ENCODE assay signal across 15 cellular contexts in the genomic region with DNA sequence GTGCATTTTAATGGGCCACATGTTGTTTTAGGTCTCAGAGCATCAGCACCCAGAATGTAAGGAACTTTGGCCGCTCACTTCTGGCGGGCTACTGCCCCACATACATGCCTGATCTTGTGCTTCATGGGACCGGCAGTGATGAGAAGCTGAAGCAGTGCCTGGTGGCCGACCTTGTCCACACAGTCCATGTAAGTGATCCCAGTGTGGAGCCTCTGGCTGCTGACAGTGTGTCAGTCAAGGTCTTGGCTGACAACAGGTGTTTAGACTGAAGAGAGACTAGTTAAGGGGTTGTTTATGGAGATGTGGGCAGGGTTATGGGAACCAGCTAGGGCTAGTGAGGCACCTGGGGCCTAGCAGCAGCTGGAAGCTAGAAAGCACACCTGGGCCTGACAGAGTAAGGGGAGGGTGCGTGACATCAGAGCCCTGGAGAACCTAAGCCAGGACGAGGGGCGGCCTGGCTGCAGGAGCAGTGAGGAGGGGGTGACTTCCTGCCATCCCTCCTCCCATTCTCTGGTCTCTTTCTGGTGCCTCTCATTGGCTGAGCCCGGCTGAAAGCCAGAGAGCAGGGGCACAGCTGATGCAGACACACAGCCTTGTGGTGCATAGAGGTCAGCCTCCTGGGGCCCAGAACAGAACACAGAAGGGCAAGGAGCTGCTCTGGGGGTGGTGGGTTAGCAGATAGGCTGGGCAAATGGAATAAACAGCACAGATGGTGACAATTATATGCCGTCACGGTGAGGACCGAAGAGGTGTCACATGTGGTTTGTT.
DNase-seq lines count a peak whose midpoint lies in the region; ATAC-seq lines count a peak whose summit lies in the region.
"Had no signal": no experiment of that assay in that cellular context is flagged by ENCODE, and none has a peak within 500 bp of the region (broad histone marks: within the 10 kb centered on the region; RNA-seq: fewer than 3 reads in every experiment).

No MANE protein-coding gene starts in this region.

- H3K4me3 Mint-ChIP-seq in T-helper 1 cell treated with Interleukin-12 subunit alpha and Interleukin-12 subunit beta and Interleukin-4 antibody, amounts not matched to agents 30 μg/mL and 1 μg/mL, for 36 hours: no peak overlapping the region
- H3K4me3 Mint-ChIP-seq: activated T-helper 1 cell treated with anti-CD3 and anti-CD28 coated beads, Interleukin-12 subunit alpha, Interleukin-12 subunit beta, Interleukin-2, Interleukin-4 antibody, amounts not matched to agents 30 ng/mL and 10 ng/mL and 1 ng/mL, durations not matched to agents 14 hours and 24 hours and 36 hours had no signal

- peaks cover 6% of the 10 kb centered on the region for H3K36me3 ChIP-seq in thymus (ENCODE audit: control insufficient read depth, insufficient read depth)
- H3K36me3 ChIP-seq: HAP-1 had no signal

- WGBS in thymus: 48% methylated on average over 11 of the region's 11 CpGs

- H3K4me1 Mint-ChIP-seq in T-helper 1 cell treated with Interleukin-12 subunit alpha and Interleukin-12 subunit beta and Interleukin-4 antibody, amounts not matched to agents 30 μg/mL and 1 μg/mL, for 36 hours (ENCODE audit: low read depth): peaks cover 15% of the 10 kb centered on the region

- H3K36me3 Mint-ChIP-seq in T-helper 1 cell treated with Interleukin-12 subunit alpha and Interleukin-12 subunit beta and Interleukin-4 antibody, amounts not matched to agents 30 μg/mL and 1 μg/mL, for 36 hours (ENCODE audit: low read depth): peaks cover 26% of the 10 kb centered on the region

- H3K9me3 Mint-ChIP-seq in T-helper 1 cell treated with Interleukin-12 subunit alpha and Interleukin-12 subunit beta and Interleukin-4 antibody, amounts not matched to agents 30 μg/mL and 1 μg/mL, for 36 hours: no peaks in the 10 kb centered on the region
- H3K9me3 Mint-ChIP-seq: activated T-helper 1 cell treated with anti-CD3 and anti-CD28 coated beads, Interleukin-12 subunit alpha, Interleukin-12 subunit beta, Interleukin-2, Interleukin-4 antibody, amounts not matched to agents 30 ng/mL and 10 ng/mL and 1 ng/mL, durations not matched to agents 14 hours and 24 hours and 36 hours had no signal

- H3K4me3 ChIP-seq in thymus (ENCODE audit: low read length): no peak overlapping the region
- H3K4me3 ChIP-seq: HAP-1, left ventricle myocardium inferior, pancreas had no signal

- H3K27me3 Mint-ChIP-seq in T-helper 1 cell treated with Interleukin-12 subunit alpha and Interleukin-12 subunit beta and Interleukin-4 antibody, amounts not matched to agents 30 μg/mL and 1 μg/mL, for 36 hours (ENCODE audit: low read depth): no peaks in the 10 kb centered on the region

- H3K27ac ChIP-seq in thymus (ENCODE audit: low read depth): peak overlapping the region; percentile 56
- H3K27ac ChIP-seq: pancreas had no signal

- H3K9me3 ChIP-seq in thymus (ENCODE audit: control insufficient read depth): no peaks in the 10 kb centered on the region
- H3K9me3 ChIP-seq: HAP-1, left ventricle myocardium inferior, pancreas had no signal

- H3K27ac Mint-ChIP-seq in T-helper 1 cell treated with Interleukin-12 subunit alpha and Interleukin-12 subunit beta and Interleukin-4 antibody, amounts not matched to agents 30 μg/mL and 1 μg/mL, for 36 hours: peak overlapping the region; percentile 11
- H3K27ac Mint-ChIP-seq: activated T-helper 1 cell treated with anti-CD3 and anti-CD28 coated beads, Interleukin-12 subunit alpha, Interleukin-12 subunit beta, Interleukin-2, Interleukin-4 antibody, amounts not matched to agents 30 ng/mL and 10 ng/mL and 1 ng/mL, durations not matched to agents 14 hours and 24 hours and 36 hours had no signal

- ATAC-seq in GM18907 (IDR thresholded peaks at IDR 0.05; ENCODE audit: unreplicated experiment) (no peak), HG03457 (IDR thresholded peaks at IDR 0.05; ENCODE audit: unreplicated experiment) (no peak)

- no peak for DNase-seq in T-helper 1 cell
- peak; percentile 64 for DNase-seq in NCI-H69 (lab: John Stamatoyannopoulos, UW)
- peak; percentile 64 for DNase-seq in iPS-NIHi7 (ENCODE audit: extremely low spot score)
- no peak for DNase-seq in HUDEP-2 (lab: John Stamatoyannopoulos, UW; ENCODE audit: unreplicated experiment in 76 of 76)
- DNase-seq: activated CD4-positive, alpha-beta T cell treated with anti-CD3 and anti-CD28 coated beads for 48 hours; DMS79 treated with DMSO at 0.1 percent for 48 hours; left ventricle myocardium inferior; NCI-H1092; pancreas had no signal

- H3K4me1 ChIP-seq in thymus (ENCODE audit: control insufficient read depth, insufficient read depth, low read length): peaks cover 16% of the 10 kb centered on the region

- no peaks in the 10 kb centered on the region for H3K27me3 ChIP-seq in thymus (ENCODE audit: control insufficient read depth, insufficient read depth)
- H3K27me3 ChIP-seq: pancreas had no signal

Comparison
In these comparisons a context has a peak if more than half of its experiments do, and no peak if none do; other contexts are left out.
1. DNase-seq: peak in NCI-H69 (single experiment) and iPS-NIHi7 (single experiment); none in T-helper 1 cell (0 of 5) and HUDEP-2 (0 of 76).